10 cellular contexts compared by ENCODE assay signal in the genomic region with DNA sequence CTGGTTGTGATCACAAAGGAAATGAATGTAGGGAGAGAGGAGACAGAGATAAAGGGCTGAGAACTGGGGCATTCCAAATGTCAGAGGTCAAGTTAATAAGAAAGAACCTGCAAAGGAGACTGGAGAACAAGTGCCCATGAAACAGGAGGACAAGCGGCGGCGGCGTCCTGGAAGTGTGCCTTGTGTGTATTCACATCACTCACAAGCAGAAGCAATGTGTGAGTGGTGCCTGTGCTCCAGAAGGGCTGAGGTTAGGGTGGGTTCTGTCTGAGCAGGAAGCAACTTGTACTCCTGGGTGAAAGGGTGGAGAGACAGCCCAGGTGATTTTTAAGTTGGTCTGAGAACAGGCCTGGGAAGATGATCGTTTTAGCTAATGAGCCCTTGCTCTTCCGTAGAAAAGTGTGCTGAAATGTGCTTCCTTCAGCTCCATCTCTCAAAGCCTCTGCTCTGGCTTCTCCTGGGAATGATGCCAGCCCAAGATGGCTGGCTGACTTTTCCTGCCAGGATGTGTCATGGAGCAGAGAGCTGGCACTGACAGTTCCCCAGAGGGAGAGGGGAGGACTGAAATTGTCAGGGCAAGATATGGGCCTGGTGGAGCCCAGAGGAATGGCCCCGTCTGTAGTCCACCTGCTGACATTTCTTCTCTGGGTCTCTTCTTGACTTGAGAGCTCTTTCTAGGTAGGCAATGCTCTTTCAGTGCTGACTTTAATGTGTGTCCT. TPM values are rescaled to one million over a fixed set of nuclear protein-coding genes. Genes with fewer than 3 reads are reported as not detected.
DNase-seq lines count a peak whose midpoint lies in the region; ATAC-seq and TF ChIP-seq lines count a peak whose summit lies in the region.
"Had no signal": no experiment of that assay in that cellular context is flagged by ENCODE, and none has a peak within 500 bp of the region (broad histone marks: within the 10 kb centered on the region; RNA-seq: fewer than 3 reads in every experiment).

No MANE protein-coding gene starts in this region.

- H3K36me3 ChIP-seq in adipocyte (ENCODE audit: control insufficient read depth, insufficient read depth, low read length, severe bottlenecking) = no peaks in the 10 kb centered on the region
- H3K36me3 ChIP-seq in heart right ventricle = no peaks in the 10 kb centered on the region
- H3K36me3 ChIP-seq: tibial nerve had no signal

- intact Hi-C loops in heart right ventricle (cut with DNase I) = no loop called here

- no peak for TF ChIP-seq CTCF in heart right ventricle (IDR thresholded peaks at IDR 0.05)

- 58 to 63% methylated on average over 7 of the region's 7 CpGs for WGBS in heart right ventricle, 2 donors

- DNase-seq in DMS 273 (lab: John Stamatoyannopoulos, UW; ENCODE audit: unreplicated experiment) = peak; percentile 75
- no peak for DNase-seq in DMS 273 treated with DMSO at 0.1 percent for 48 hours (lab: John Stamatoyannopoulos, UW)
- DNase-seq in adipocyte (ENCODE audit: low read depth) = peak; percentile 46
- peak; percentile 30 to 31 for DNase-seq in heart right ventricle
- DNase-seq in superior temporal gyrus (ENCODE audit: extremely low spot score) = peak; percentile 69
- no peak for DNase-seq in NCI-H82 (lab: John Stamatoyannopoulos, UW)
- DNase-seq in DMS53 (lab: John Stamatoyannopoulos, UW) = no peak

- H3K9me3 ChIP-seq in adipocyte (ENCODE audit: control insufficient read depth, low read length) = no peaks in the 10 kb centered on the region
- no peaks in the 10 kb centered on the region for H3K9me3 ChIP-seq in heart right ventricle
- H3K9me3 ChIP-seq: tibial nerve had no signal

- H3K27ac ChIP-seq in heart right ventricle = no peak overlapping the region
- H3K27ac ChIP-seq: 22Rv1, tibial nerve had no signal

- ATAC-seq in heart right ventricle (peak; percentile 28 to 86 (median 76)), GM21576 (IDR thresholded peaks at IDR 0.05; ENCODE audit: unreplicated experiment) (no peak)

- H3K27me3 ChIP-seq in adipocyte (replicated peaks; ENCODE audit: control insufficient read depth, insufficient read depth, low read length) (peaks cover 34% of the 10 kb centered on the region), heart right ventricle (peaks cover 0 to 16% (median 0%) of the 10 kb centered on the region in 7 donors)

- H3K4me1 ChIP-seq in adipocyte (ENCODE audit: control insufficient read depth, insufficient read depth, low read length) = peaks cover 3% of the 10 kb centered on the region
- H3K4me1 ChIP-seq in heart right ventricle = peaks cover 0 to 11% (median 4%) of the 10 kb centered on the region in 9 donors
- H3K4me1 ChIP-seq: tibial nerve had no signal

- H3K9ac ChIP-seq in adipocyte (ENCODE audit: low read length) = no peak overlapping the region

- no peak overlapping the region for H3K4me3 ChIP-seq in adipocyte (ENCODE audit: low read length)
- H3K4me3 ChIP-seq in heart right ventricle = no peak overlapping the region
- H3K4me3 ChIP-seq: tibial nerve had no signal

RNA-seq across cellular contexts. Expression of a gene that starts 25.1 kb away (rescaled TPM):
- total RNA-seq in heart right ventricle = 10 to 100 TPM in 9 of 10 donors, 1 to 10 TPM in 1; 4.8 to 34.9 (median 19.2) TPM
- polyA plus RNA-seq in heart right ventricle = 10 to 100 TPM in 1 of 2 donors, 1 to 10 TPM in 1; 3.3 to 18.2 TPM

RNA-seq across cellular contexts. Expression of a gene that starts 26.8 kb away (rescaled TPM):
- 10 to 100 TPM; 18.1 to 47.3 (median 22.5) TPM for total RNA-seq in heart right ventricle
- polyA plus RNA-seq in heart right ventricle = 10 to 100 TPM in 1 of 2 donors, 1 to 10 TPM in 1; 8.4 to 13.0 TPM

Comparison
In these comparisons a context has a peak if more than half of its experiments do, and no peak if none do; other contexts are left out.
1. DNase-seq: peak in DMS 273 (single experiment), adipocyte (single experiment), heart right ventricle (2 of 2) and superior temporal gyrus (single experiment); none in DMS 273 treated with DMSO at 0.1 percent for 48 hours (single experiment), NCI-H82 (single experiment) and DMS53 (single experiment).